ENCODE assay signal across 9 cellular contexts in genomic region chr10:100100651-100101525, GRCh38. TPM values are rescaled to one million over a fixed set of nuclear protein-coding genes. Genes with fewer than 3 reads are reported as not detected.
DNase-seq lines count a peak whose midpoint lies in the region; ATAC-seq and TF ChIP-seq lines count a peak whose summit lies in the region.
"Had no signal": no experiment of that assay in that cellular context is flagged by ENCODE, and none has a peak within 500 bp of the region (broad histone marks: within the 10 kb centered on the region; RNA-seq: fewer than 3 reads in every experiment).

No MANE protein-coding gene starts in this region.

- H3K9me2 ChIP-seq in OCI-LY7 (ENCODE audit: insufficient read depth, low read length), result no peaks in the 10 kb centered on the region

- H3K4me1 ChIP-seq in OCI-LY7 (ENCODE audit: insufficient read depth, low read length, poor library complexity, severe bottlenecking), result no peaks in the 10 kb centered on the region
- H3K4me1 ChIP-seq in lower lobe of right lung, result no peaks in the 10 kb centered on the region
- H3K4me1 ChIP-seq: adrenal gland had no signal

- H3K9me3 ChIP-seq in OCI-LY7 (ENCODE audit: low read length) (0 out of 2 replicates have a peak, but pooled peaks cover 6% of the 10 kb centered on the region), lower lobe of right lung (no peaks in the 10 kb centered on the region)
- H3K9me3 ChIP-seq: adrenal gland had no signal

- H4K20me1 ChIP-seq in OCI-LY7 (ENCODE audit: insufficient read depth, low read length), result no peaks in the 10 kb centered on the region

- H3K27me3 ChIP-seq in lower lobe of right lung (ENCODE audit: low read depth), result peaks cover 7% of the 10 kb centered on the region
- H3K27me3 ChIP-seq: adrenal gland had no signal

- TF ChIP-seq CTCF in 22Rv1 (IDR thresholded peaks at IDR 0.05), result peak; percentile 46
- TF ChIP-seq CTCF in GM12872 (IDR thresholded peaks at IDR 0.05; ENCODE audit: insufficient read depth, low read depth, low read length), result peak; percentile 28; the same call in 1 of the 3 replicates
- TF ChIP-seq CTCF in OCI-LY7 (conservative IDR thresholded peaks at IDR 0.05; ENCODE audit: low read length), result peak; percentile 71
- TF ChIP-seq CTCF in epithelial cell of proximal tubule (conservative IDR thresholded peaks at IDR 0.05; ENCODE audit: low read depth, low read length), result peak; percentile 62
- TF ChIP-seq CTCF in lower lobe of right lung (IDR thresholded peaks at IDR 0.05), result no peak

- no peaks in the 10 kb centered on the region for H3K79me2 ChIP-seq in OCI-LY7 (ENCODE audit: insufficient read depth, low read depth, low read length)

- no TSS peak for BruUV-seq in OCI-LY7 (replicated peaks; lab: Mats Ljungman, UMichigan)

- POLR2A ChIA-PET in OCI-LY7 (lab: Charles Lee), result no interaction called here

- ATAC-seq in lower lobe of right lung, result no peak
- ATAC-seq in GM19324 (IDR thresholded peaks at IDR 0.05; ENCODE audit: low FRiP score, unreplicated experiment), result no peak

- H3K4me2 ChIP-seq in OCI-LY7 (ENCODE audit: low read length), result no peak overlapping the region

- H3K36me3 ChIP-seq in OCI-LY7 (ENCODE audit: insufficient read depth, low read length) (no peaks in the 10 kb centered on the region), lower lobe of right lung (no peaks in the 10 kb centered on the region)
- H3K36me3 ChIP-seq: adrenal gland had no signal

- H3K4me3 ChIP-seq in OCI-LY7 (ENCODE audit: low read depth, low read length, poor library complexity, severe bottlenecking) (no peak overlapping the region), epithelial cell of proximal tubule (ENCODE audit: low read depth, low read length) (no peak overlapping the region), lower lobe of right lung (no peak overlapping the region)
- H3K4me3 ChIP-seq: adrenal gland had no signal

- CTCF ChIA-PET in OCI-LY7 (lab: Charles Lee; ENCODE audit: unreplicated experiment), result no interaction called here

- intact Hi-C loops in OCI-LY7 (cut with micrococcal nuclease; ENCODE audit: unreplicated experiment) (loop anchor here (1.0 kb wide), 1 partner anchor 256 kb away; no protein-coding TSS in a partner anchor), lower lobe of right lung (cut with DNase I) (no loop called here)

- H3K27ac ChIP-seq in 22Rv1 (no peak overlapping the region), OCI-LY7 (ENCODE audit: low read depth, low read length, poor library complexity, severe bottlenecking) (no peak overlapping the region), lower lobe of right lung (no peak overlapping the region)
- H3K27ac ChIP-seq: adrenal gland had no signal

- no peak overlapping the region for H2AFZ ChIP-seq in OCI-LY7 (ENCODE audit: low read length)

- DNase-seq in OCI-LY7 (ENCODE audit: low spot score), result peak; percentile 22
- peak; percentile 7 for DNase-seq in epithelial cell of proximal tubule (ENCODE audit: low read depth)
- DNase-seq in NCI-H345 treated with DMSO at 0.1 percent for 48 hours (lab: John Stamatoyannopoulos, UW; ENCODE audit: unreplicated experiment), result no peak
- no peak for DNase-seq in lower lobe of right lung
- DNase-seq in NCI-H187 treated with DMSO at 0.1 percent for 48 hours (lab: John Stamatoyannopoulos, UW), result no peak
- DNase-seq: adrenal gland had no signal

RNA-seq across cellular contexts. Expression of gene CPN1, which starts 19.2 kb away (rescaled TPM):
- not detected in 2 replicates for total RNA-seq in OCI-LY7 (2014; rRNA removed; shearing (Covaris generic))
- total RNA-seq in OCI-LY7 (2022) (not detected in 2 replicates), epithelial cell of proximal tubule (not detected in 2 replicates), lower lobe of right lung (not detected)
- total RNA-seq: adrenal gland had no signal

Comparison
In these comparisons a context has a peak if more than half of its experiments do, and no peak if none do; other contexts are left out.
1. DNase-seq: peak in OCI-LY7 (single experiment) and epithelial cell of proximal tubule (single experiment); none in NCI-H345 treated with DMSO at 0.1 percent for 48 hours (single experiment), lower lobe of right lung (single experiment) and NCI-H187 treated with DMSO at 0.1 percent for 48 hours (single experiment).